In the genomic region with DNA sequence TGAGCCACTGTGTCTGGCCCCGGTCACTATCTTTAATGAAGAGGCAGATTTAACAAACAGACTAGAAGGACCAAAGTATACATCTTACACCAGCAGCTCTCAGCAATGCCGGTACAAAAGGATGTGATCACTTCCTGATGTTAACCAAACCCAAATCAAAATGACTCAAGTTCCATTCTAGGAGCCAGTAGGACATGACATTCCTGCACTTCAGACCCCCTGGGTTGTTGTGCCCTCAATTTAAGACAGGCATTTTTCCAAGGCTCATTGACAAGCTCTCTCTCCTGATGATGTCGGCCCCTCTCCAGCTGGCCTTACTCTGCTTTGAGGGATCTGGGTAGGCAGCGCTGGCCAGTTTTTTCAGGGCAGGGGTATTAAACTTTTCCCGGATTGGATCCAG, we compare ENCODE assay signal across 31 cellular contexts. TPM values are rescaled to one million over a fixed set of nuclear protein-coding genes. Genes with fewer than 3 reads are reported as not detected.
DNase-seq lines count a peak whose midpoint lies in the region; ATAC-seq and TF ChIP-seq lines count a peak whose summit lies in the region.
"Had no signal": no experiment of that assay in that cellular context is flagged by ENCODE, and none has a peak within 500 bp of the region (broad histone marks: within the 10 kb centered on the region; RNA-seq: fewer than 3 reads in every experiment).

No MANE protein-coding gene starts in this region.

- H2AFZ ChIP-seq in osteoblast (ENCODE audit: low read length): no peak overlapping the region
- H2AFZ ChIP-seq: hepatocyte had no signal

- H3K9me3 ChIP-seq in RWPE2 (ENCODE audit: severe bottlenecking): peaks cover 2% of the 10 kb centered on the region
- H3K9me3 ChIP-seq in osteoblast (ENCODE audit: low read depth, low read length): no peaks in the 10 kb centered on the region
- no peaks in the 10 kb centered on the region for H3K9me3 ChIP-seq in esophagus muscularis mucosa
- no peaks in the 10 kb centered on the region for H3K9me3 ChIP-seq in testis
- H3K9me3 ChIP-seq in MG63: no peaks in the 10 kb centered on the region
- H3K9me3 ChIP-seq: adrenal gland, breast epithelium, colonic mucosa, gastrocnemius medialis, HAP-1, left lung, tibial artery had no signal

- POLR2A ChIA-PET in activated CD8-positive, alpha-beta T cell treated with anti-CD3 and anti-CD28 coated beads for 36 hours (lab: Charles Lee): interaction anchor here (0.6 to 1.2 kb wide), 3 partner anchors 10 to 47 kb away, joined by 3 to 5 read pairs (median 4); no protein-coding TSS in a partner anchor
- POLR2A ChIA-PET in activated CD8-positive, alpha-beta T cell treated with anti-CD3 and anti-CD28 coated beads, Interleukin-2, amount 10 ng/mL, durations not matched to agents 7 days and 5 days (lab: Charles Lee): interaction anchor here (0.6 kb wide), 1 partner anchor 383 kb away, joined by 5 read pairs; no protein-coding TSS in a partner anchor

- TF ChIP-seq CTCF in activated CD8-positive, alpha-beta T cell treated with anti-CD3 and anti-CD28 coated beads for 36 hours (IDR thresholded peaks at IDR 0.05): no peak
- TF ChIP-seq CTCF in RWPE2 (IDR thresholded peaks at IDR 0.05; ENCODE audit: poor library complexity, severe bottlenecking): no peak
- no peak for TF ChIP-seq CTCF in osteoblast (IDR thresholded peaks at IDR 0.05; ENCODE audit: extremely low read depth, low read depth, low read length)
- no peak for TF ChIP-seq CTCF in esophagus muscularis mucosa (IDR thresholded peaks at IDR 0.05)
- TF ChIP-seq CTCF in testis (IDR thresholded peaks at IDR 0.05): no peak

- no peak overlapping the region for H3K4me3 ChIP-seq in RWPE2 (ENCODE audit: severe bottlenecking)
- no peak overlapping the region for H3K4me3 ChIP-seq in osteoblast (ENCODE audit: insufficient read depth, low read length)
- no peak overlapping the region for H3K4me3 ChIP-seq in esophagus muscularis mucosa
- H3K4me3 ChIP-seq in testis: no peak overlapping the region
- H3K4me3 ChIP-seq in MG63: no peak overlapping the region
- H3K4me3 ChIP-seq: adrenal gland, breast epithelium, colonic mucosa, gastrocnemius medialis, HAP-1, hepatocyte, left lung, skin epidermis, tibial artery had no signal

- H3K4me2 ChIP-seq in osteoblast (ENCODE audit: insufficient read depth, low read length): no peak overlapping the region
- H3K4me2 ChIP-seq: hepatocyte had no signal

- TF ChIP-seq POLR2A in esophagus muscularis mucosa (IDR thresholded peaks at IDR 0.05; ENCODE audit: low read depth) (no peak), testis (IDR thresholded peaks at IDR 0.05) (no peak)

- H3K4me1 Mint-ChIP-seq in activated CD8-positive, alpha-beta T cell treated with anti-CD3 and anti-CD28 coated beads for 36 hours (ENCODE audit: low read depth): no peaks in the 10 kb centered on the region
- H3K4me1 Mint-ChIP-seq in activated CD8-positive, alpha-beta T cell treated with anti-CD3 and anti-CD28 coated beads, Interleukin-2, amount 10 ng/mL, durations not matched to agents 7 days and 5 days (ENCODE audit: low read depth): no peaks in the 10 kb centered on the region
- H3K4me1 Mint-ChIP-seq: naive thymus-derived CD8-positive, alpha-beta T cell; stimulated activated naive CD8-positive, alpha-beta T cell treated with anti-CD3 and anti-CD28 coated beads, Interleukin-15, amount 100 ng/mL, for 72 hours had no signal

- H3K4me1 ChIP-seq in RWPE2 (ENCODE audit: insufficient read depth, poor library complexity, severe bottlenecking): peaks cover 14% of the 10 kb centered on the region
- no peaks in the 10 kb centered on the region for H3K4me1 ChIP-seq in osteoblast (ENCODE audit: insufficient read depth, low read length)
- peaks cover 0 to 4% (median 0%) of the 10 kb centered on the region in 4 donors for H3K4me1 ChIP-seq in esophagus muscularis mucosa
- H3K4me1 ChIP-seq in testis: peaks cover 7% of the 10 kb centered on the region
- H3K4me1 ChIP-seq: breast epithelium, colonic mucosa, gastrocnemius medialis, HAP-1, left lung, tibial artery had no signal

- intact Hi-C loops in activated CD8-positive, alpha-beta T cell treated with anti-CD3 and anti-CD28 coated beads for 36 hours (cut with micrococcal nuclease): no loop called here
- intact Hi-C loops in esophagus muscularis mucosa (cut with DNase I): no loop called here
- intact Hi-C loops in testis (cut with DNase I; ENCODE audit: low total_unique reads): loop anchor here (10.0 kb wide), 1 partner anchor 93 kb away; the partner anchor contains the start of gene FNDC5

- H3K36me3 ChIP-seq in RWPE2 (ENCODE audit: low read depth) (peaks cover 97% of the 10 kb centered on the region), osteoblast (ENCODE audit: insufficient read depth, low read length) (peaks cover 90% of the 10 kb centered on the region), esophagus muscularis mucosa (peaks cover 54 to 100% (median 95%) of the 10 kb centered on the region in 4 donors), testis (ENCODE audit: low read depth, missing control alignments) (peaks cover 3% of the 10 kb centered on the region), MG63 (peaks cover 90% of the 10 kb centered on the region)
- H3K36me3 ChIP-seq: breast epithelium had no signal

- peaks cover 62% of the 10 kb centered on the region for H3K36me3 Mint-ChIP-seq in activated CD8-positive, alpha-beta T cell treated with anti-CD3 and anti-CD28 coated beads for 36 hours (ENCODE audit: low read depth)
- H3K36me3 Mint-ChIP-seq in activated CD8-positive, alpha-beta T cell treated with anti-CD3 and anti-CD28 coated beads, Interleukin-2, amount 10 ng/mL, durations not matched to agents 7 days and 5 days (ENCODE audit: low read depth): peaks cover 68% of the 10 kb centered on the region

- no peak for TF ChIP-seq EP300 in esophagus muscularis mucosa (IDR thresholded peaks at IDR 0.05)

- CTCF ChIA-PET in activated CD8-positive, alpha-beta T cell treated with anti-CD3 and anti-CD28 coated beads for 36 hours (lab: Charles Lee): interaction anchor here (1.2 to 3.4 kb wide), 3 partner anchors 9 to 16 kb away, joined by 3 to 25 read pairs (median 5); no protein-coding TSS in a partner anchor
- CTCF ChIA-PET in activated CD8-positive, alpha-beta T cell treated with anti-CD3 and anti-CD28 coated beads, Interleukin-2, amount 10 ng/mL, durations not matched to agents 7 days and 5 days (lab: Charles Lee): interaction anchor here (2.2 to 4.0 kb wide), 3 partner anchors 9 to 262 kb away, joined by 6 to 21 read pairs (median 9); no protein-coding TSS in a partner anchor

- H3K9me3 Mint-ChIP-seq in activated CD8-positive, alpha-beta T cell treated with anti-CD3 and anti-CD28 coated beads for 36 hours: no peaks in the 10 kb centered on the region
- no peaks in the 10 kb centered on the region for H3K9me3 Mint-ChIP-seq in activated CD8-positive, alpha-beta T cell treated with anti-CD3 and anti-CD28 coated beads, Interleukin-2, amount 10 ng/mL, durations not matched to agents 7 days and 5 days (ENCODE audit: insufficient read depth)
- H3K9me3 Mint-ChIP-seq: naive thymus-derived CD8-positive, alpha-beta T cell; stimulated activated naive CD8-positive, alpha-beta T cell treated with anti-CD3 and anti-CD28 coated beads, Interleukin-15, amount 100 ng/mL, for 72 hours had no signal

- H3K27me3 Mint-ChIP-seq in activated CD8-positive, alpha-beta T cell treated with anti-CD3 and anti-CD28 coated beads for 36 hours: no peaks in the 10 kb centered on the region
- H3K27me3 Mint-ChIP-seq in activated CD8-positive, alpha-beta T cell treated with anti-CD3 and anti-CD28 coated beads, Interleukin-2, amount 10 ng/mL, durations not matched to agents 7 days and 5 days (ENCODE audit: low read depth): no peaks in the 10 kb centered on the region
- H3K27me3 Mint-ChIP-seq: naive thymus-derived CD8-positive, alpha-beta T cell; stimulated activated naive CD8-positive, alpha-beta T cell treated with anti-CD3 and anti-CD28 coated beads, Interleukin-15, amount 100 ng/mL, for 72 hours; T-helper 17 cell had no signal

- H3K4me3 Mint-ChIP-seq in activated CD8-positive, alpha-beta T cell treated with anti-CD3 and anti-CD28 coated beads for 36 hours: no peak overlapping the region
- H3K4me3 Mint-ChIP-seq in activated CD8-positive, alpha-beta T cell treated with anti-CD3 and anti-CD28 coated beads, Interleukin-2, amount 10 ng/mL, durations not matched to agents 7 days and 5 days: no peak overlapping the region
- H3K4me3 Mint-ChIP-seq: naive thymus-derived CD8-positive, alpha-beta T cell; stimulated activated naive CD8-positive, alpha-beta T cell treated with anti-CD3 and anti-CD28 coated beads, Interleukin-15, amount 100 ng/mL, for 72 hours; T-helper 17 cell had no signal

- ATAC-seq in activated CD8-positive, alpha-beta T cell treated with anti-CD3 and anti-CD28 coated beads for 36 hours: no peak
- ATAC-seq in activated CD8-positive, alpha-beta T cell treated with anti-CD3 and anti-CD28 coated beads, Interleukin-2, amount 10 ng/mL, durations not matched to agents 7 days and 5 days: no peak
- ATAC-seq in RWPE2 (ENCODE audit: low read depth): no peak
- ATAC-seq: esophagus mucosa; gastrocnemius medialis; left lung; naive thymus-derived CD8-positive, alpha-beta T cell; stimulated activated naive CD8-positive, alpha-beta T cell treated with anti-CD3 and anti-CD28 coated beads, Interleukin-15, amount 100 ng/mL, for 72 hours; T-helper 17 cell had no signal

- peak overlapping the region; percentile 78 for H3K27ac ChIP-seq in RWPE2 (ENCODE audit: poor library complexity, severe bottlenecking)
- H3K27ac ChIP-seq in epithelial cell of prostate: peak overlapping the region; percentile 59
- H3K27ac ChIP-seq in osteoblast (ENCODE audit: low read depth, low read length): no peak overlapping the region
- H3K27ac ChIP-seq in esophagus muscularis mucosa (replicated peaks in 1 of 4): no peak overlapping the region
- no peak overlapping the region for H3K27ac ChIP-seq in testis
- H3K27ac ChIP-seq: breast epithelium, colonic mucosa, gastrocnemius medialis, hepatocyte, left lung, skin epidermis, tibial artery had no signal

- peak overlapping the region; percentile 12 for H3K27ac Mint-ChIP-seq in activated CD8-positive, alpha-beta T cell treated with anti-CD3 and anti-CD28 coated beads for 36 hours
- H3K27ac Mint-ChIP-seq in activated CD8-positive, alpha-beta T cell treated with anti-CD3 and anti-CD28 coated beads, Interleukin-2, amount 10 ng/mL, durations not matched to agents 7 days and 5 days: no peak overlapping the region
- H3K27ac Mint-ChIP-seq: T-helper 17 cell had no signal

- DNase-seq in activated CD8-positive, alpha-beta T cell treated with anti-CD3 and anti-CD28 coated beads for 36 hours: no peak
- no peak for DNase-seq in activated CD8-positive, alpha-beta T cell treated with anti-CD3 and anti-CD28 coated beads, Interleukin-2, amount 10 ng/mL, durations not matched to agents 7 days and 5 days
- DNase-seq in RWPE2 (ENCODE audit: low spot score): no peak
- DNase-seq in epithelial cell of prostate (ENCODE audit: low read depth, low spot score): no peak
- peak; percentile 32 for DNase-seq in osteoblast (ENCODE audit: insufficient read length, low spot score, missing footprints)
- DNase-seq in esophagus muscularis mucosa (ENCODE audit: extremely low spot score): no peak
- DNase-seq in testis: no peak
- DNase-seq in MG63: no peak
- DNase-seq: activated naive CD4-positive, alpha-beta T cell; activated T-cell treated with anti-CD3 and anti-CD28 coated beads, Interleukin-2, amount 50 U/mL, for 48 hours; adrenal gland; colonic mucosa; DMS153; effector memory CD4-positive, alpha-beta T cell; gastrocnemius medialis; GF-D8; Karpas-422; left lung; MV-4-11; naive thymus-derived CD8-positive, alpha-beta T cell; NCI-H146; NCI-H446; RPMI8226; stimulated activated naive CD8-positive, alpha-beta T cell treated with anti-CD3 and anti-CD28 coated beads, Interleukin-15, amount 100 ng/mL, for 72 hours; T-helper 17 cell; tibial artery had no signal

- H4K20me1 ChIP-seq in osteoblast (ENCODE audit: insufficient read depth, low read length): no peaks in the 10 kb centered on the region

- 86% methylated on average over 5 of the region's 5 CpGs for WGBS in esophagus muscularis mucosa
- 90 to 91% methylated on average over 5 of the region's 5 CpGs for WGBS in testis, 2 donors

- H3K79me2 ChIP-seq in osteoblast (ENCODE audit: insufficient read depth, low read length): no peaks in the 10 kb centered on the region
- H3K79me2 ChIP-seq: hepatocyte had no signal

- no peaks in the 10 kb centered on the region for H3K27me3 ChIP-seq in RWPE2 (ENCODE audit: insufficient read depth, poor library complexity, severe bottlenecking)
- no peaks in the 10 kb centered on the region for H3K27me3 ChIP-seq in osteoblast (ENCODE audit: insufficient read depth, low read length)
- no peaks in the 10 kb centered on the region for H3K27me3 ChIP-seq in esophagus muscularis mucosa
- H3K27me3 ChIP-seq in testis: no peaks in the 10 kb centered on the region
- no peaks in the 10 kb centered on the region for H3K27me3 ChIP-seq in MG63
- H3K27me3 ChIP-seq: adrenal gland, breast epithelium, colonic mucosa, gastrocnemius medialis, hepatocyte, left lung, tibial artery had no signal

RNA-seq across cellular contexts. Expression of gene YARS1, which starts 35.1 kb away (rescaled TPM):
- 100 to 1,000 TPM; 231 to 238 TPM for total RNA-seq in activated CD8-positive, alpha-beta T cell treated with anti-CD3 and anti-CD28 coated beads for 36 hours
- total RNA-seq in activated CD8-positive, alpha-beta T cell treated with anti-CD3 and anti-CD28 coated beads, Interleukin-2, amount 10 ng/mL, durations not matched to agents 7 days and 5 days: 100 to 1,000 TPM; 175 to 189 TPM
- total RNA-seq in osteoblast: 183 and 199 TPM in 2 replicates
- total RNA-seq in esophagus muscularis mucosa: 10 to 100 TPM; 34.1 to 55.7 (median 38.8) TPM
- total RNA-seq in testis: 10 to 100 TPM; 79.8 to 96.6 TPM
- polyA plus RNA-seq in testis (ENCODE audit: insufficient read depth, low read depth, low replicate concordance): 110 TPM
- total RNA-seq in MG63 (2014; rRNA removed; shearing (Covaris generic); ENCODE audit: low replicate concordance): 95.0 and 160 TPM in 2 replicates

RNA-seq across cellular contexts. Expression of gene S100PBP, which starts 35.4 kb away (rescaled TPM):
- total RNA-seq in activated CD8-positive, alpha-beta T cell treated with anti-CD3 and anti-CD28 coated beads for 36 hours: 10 to 100 TPM; 25.7 to 27.3 TPM
- total RNA-seq in activated CD8-positive, alpha-beta T cell treated with anti-CD3 and anti-CD28 coated beads, Interleukin-2, amount 10 ng/mL, durations not matched to agents 7 days and 5 days: 10 to 100 TPM; 78.3 to 78.9 TPM
- 42.0 and 57.2 TPM in 2 replicates for total RNA-seq in osteoblast
- 10 to 100 TPM; 14.9 to 24.1 (median 18.6) TPM for total RNA-seq in esophagus muscularis mucosa
- total RNA-seq in testis: 100 to 1,000 TPM; 120 to 133 TPM
- polyA plus RNA-seq in testis (ENCODE audit: insufficient read depth, low read depth, low replicate concordance): 99.7 TPM
- total RNA-seq in MG63 (2014; rRNA removed; shearing (Covaris generic); ENCODE audit: low replicate concordance): 28.5 and 38.5 TPM in 2 replicates

Comparison
In these comparisons a context has a peak if more than half of its experiments do, and no peak if none do; other contexts are left out.
1. H3K27ac ChIP-seq: peak in RWPE2 (single experiment) and epithelial cell of prostate (single experiment); none in osteoblast (single experiment), esophagus muscularis mucosa (0 of 4) and testis (0 of 2).